ENCODE assay signal across 19 cellular contexts in genomic region chr4:33625762-33626161, GRCh38.
DNase-seq lines count a peak whose midpoint lies in the region; ATAC-seq, FAIRE-seq and TF ChIP-seq lines count a peak whose summit lies in the region.
"Had no signal": no experiment of that assay in that cellular context is flagged by ENCODE, and none has a peak within 500 bp of the region (broad histone marks: within the 10 kb centered on the region; RNA-seq: fewer than 3 reads in every experiment).

No MANE protein-coding gene starts in this region.

- peak; percentile 53 to 60 for TF ChIP-seq RAD21 in H1 (IDR thresholded peaks at IDR 0.05 in 1 of 2, conservative IDR thresholded peaks at IDR 0.05 in 1 of 2; ENCODE audit: low read depth in 2 of 2, low read length in 2 of 2)

- H3K23ac ChIP-seq in H1 (ENCODE audit: insufficient read length) = no peak overlapping the region

- DNase-seq in NCI-H2081 (lab: John Stamatoyannopoulos, UW) (peak; percentile 16 to 45), NCI-H2081 treated with DMSO at 0.1 percent for 48 hours (lab: John Stamatoyannopoulos, UW) (no peak), NCI-H226 (peak; percentile 3), H1 (ENCODE audit: low read depth in 1 of 2, low spot score in 2 of 2) (no peak), progenitor cell of endocrine pancreas (ENCODE audit: low spot score, unreplicated experiment) (no peak), omental fat pad (ENCODE audit: low spot score) (no peak)
- no peak for DNase-seq in activated naive CD4-positive, alpha-beta T cell treated with Interleukin-2 at 50 U/mL for 16 hours
- DNase-seq: activated B cell treated with CpG ODN at 0.5 μM for 24 hours; activated CD8-positive, alpha-beta memory T cell treated with anti-CD3 and anti-CD28 coated beads, Interleukin-2, amount 10 ng/mL, durations not matched to agents 7 days and 5 days; activated gamma-delta T cell treated with Interleukin-2 at 50 U/mL for 16 hours; effector CD8-positive, alpha-beta T cell; foreskin melanocyte; GOT3; immature natural killer cell; ovary; stimulated activated naive CD8-positive, alpha-beta T cell treated with anti-CD3 and anti-CD28 coated beads, Interleukin-15, amount 100 ng/mL, for 72 hours had no signal

- H3K36me3 Mint-ChIP-seq in progenitor cell of endocrine pancreas (ENCODE audit: insufficient read depth) = no peaks in the 10 kb centered on the region
- H3K36me3 Mint-ChIP-seq: activated CD8-positive, alpha-beta memory T cell treated with anti-CD3 and anti-CD28 coated beads, Interleukin-2, amount 10 ng/mL, durations not matched to agents 7 days and 5 days; immature natural killer cell; mesothelial cell of epicardium had no signal

- H3K27me3 Mint-ChIP-seq in progenitor cell of endocrine pancreas = no peaks in the 10 kb centered on the region
- H3K27me3 Mint-ChIP-seq: activated B cell treated with CpG ODN at 0.5 μM for 24 hours; activated CD8-positive, alpha-beta memory T cell treated with anti-CD3 and anti-CD28 coated beads, Interleukin-2, amount 10 ng/mL, durations not matched to agents 7 days and 5 days; stimulated activated naive CD8-positive, alpha-beta T cell treated with anti-CD3 and anti-CD28 coated beads, Interleukin-15, amount 100 ng/mL, for 72 hours had no signal

- ATAC-seq in esophagus mucosa = no peak
- ATAC-seq in omental fat pad (ENCODE audit: low FRiP score) = no peak
- ATAC-seq: activated CD8-positive, alpha-beta memory T cell treated with anti-CD3 and anti-CD28 coated beads, Interleukin-2, amount 10 ng/mL, durations not matched to agents 7 days and 5 days; stimulated activated naive CD8-positive, alpha-beta T cell treated with anti-CD3 and anti-CD28 coated beads, Interleukin-15, amount 100 ng/mL, for 72 hours had no signal

- TF ChIP-seq CTCF in H1 (IDR thresholded peaks at IDR 0.05; ENCODE audit: control extremely low read depth in 1 of 3, insufficient read depth in 1 of 3, low read depth in 1 of 3, low read length in 3 of 3) = peak in 1 of 3 experiments; percentile 24; a peak in 1 of 4 replicates
- peak; percentile 43 for TF ChIP-seq CTCF in progenitor cell of endocrine pancreas (IDR thresholded peaks at IDR 0.05; ENCODE audit: unreplicated experiment)
- no peak for TF ChIP-seq CTCF in omental fat pad (IDR thresholded peaks at IDR 0.05)

- FAIRE-seq in H1 (lab: Jason Lieb, UNC) = no peak
- FAIRE-seq: D721Med had no signal

- no peaks in the 10 kb centered on the region for H3K27me3 ChIP-seq in H1 (replicated peaks in 1 of 4; ENCODE audit: control insufficient read depth in 3 of 4, extremely low read depth in 1 of 4, insufficient read depth in 3 of 4, low read length in 3 of 4)
- H3K27me3 ChIP-seq: ovary had no signal

- H2BK20ac ChIP-seq in H1 (ENCODE audit: low read length) = no peak overlapping the region

- H3K14ac ChIP-seq in H1 (ENCODE audit: insufficient read length) = no peak overlapping the region

- no peak overlapping the region for H2BK5ac ChIP-seq in H1 (ENCODE audit: low read depth, low read length)

- H3K4me3 ChIP-seq in H1 (ENCODE audit: extremely low read depth in 1 of 4, insufficient read depth in 2 of 4, low read depth in 3 of 4, low read length in 4 of 4) = no peak overlapping the region
- H3K4me3 ChIP-seq: ovary had no signal

- no peak overlapping the region for H3K56ac ChIP-seq in H1 (replicated peaks; ENCODE audit: insufficient read length, low read depth, low read length)

- no peaks in the 10 kb centered on the region for H3K4me1 ChIP-seq in H1 (replicated peaks in 1 of 4; ENCODE audit: control insufficient read depth in 3 of 4, insufficient read depth in 4 of 4, low read length in 3 of 4)

- no peak overlapping the region for H2BK120ac ChIP-seq in H1 (replicated peaks; ENCODE audit: low read depth, low read length)

- no peaks in the 10 kb centered on the region for H3K9me3 ChIP-seq in H1 (ENCODE audit: insufficient read depth in 2 of 2, low read depth in 1 of 2, low read length in 1 of 2)
- H3K9me3 ChIP-seq: ovary had no signal

- H3K27ac Mint-ChIP-seq in progenitor cell of endocrine pancreas = no peak overlapping the region
- H3K27ac Mint-ChIP-seq: activated B cell treated with CpG ODN at 0.5 μM for 24 hours; activated CD8-positive, alpha-beta memory T cell treated with anti-CD3 and anti-CD28 coated beads, Interleukin-2, amount 10 ng/mL, durations not matched to agents 7 days and 5 days; immature natural killer cell; mesothelial cell of epicardium; stimulated activated naive CD8-positive, alpha-beta T cell treated with anti-CD3 and anti-CD28 coated beads, Interleukin-15, amount 100 ng/mL, for 72 hours had no signal

- no peak overlapping the region for H3K4me2 ChIP-seq in H1 (ENCODE audit: insufficient read depth in 1 of 2, low read depth in 2 of 2, low read length in 2 of 2)

- no peaks in the 10 kb centered on the region for H3K23me2 ChIP-seq in H1 (ENCODE audit: low read depth, low read length)

- H2AFZ ChIP-seq in H1 (ENCODE audit: low read length) = no peak overlapping the region

- no peak overlapping the region for H3K9ac ChIP-seq in H1 (replicated peaks in 1 of 4; ENCODE audit: extremely low read depth in 1 of 4, low read depth in 3 of 4, low read length in 3 of 4)

- no peak overlapping the region for H3K4me3 Mint-ChIP-seq in progenitor cell of endocrine pancreas (ENCODE audit: low read depth)
- H3K4me3 Mint-ChIP-seq: activated B cell treated with CpG ODN at 0.5 μM for 24 hours; activated CD8-positive, alpha-beta memory T cell treated with anti-CD3 and anti-CD28 coated beads, Interleukin-2, amount 10 ng/mL, durations not matched to agents 7 days and 5 days; immature natural killer cell; mesothelial cell of epicardium; stimulated activated naive CD8-positive, alpha-beta T cell treated with anti-CD3 and anti-CD28 coated beads, Interleukin-15, amount 100 ng/mL, for 72 hours had no signal

- no peak overlapping the region for H2AK5ac ChIP-seq in H1 (ENCODE audit: low read depth, low read length)

- no peaks in the 10 kb centered on the region for H3K79me1 ChIP-seq in H1 (ENCODE audit: low read depth, low read length)

- no peak overlapping the region for H3K27ac ChIP-seq in H1 (ENCODE audit: low read depth, low read length)
- H3K27ac ChIP-seq: ovary had no signal

- CTCF ChIA-PET in H1 (lab: Charles Lee; ENCODE audit: partially characterized antibody) = no interaction called here

- H2BK15ac ChIP-seq in H1 (ENCODE audit: low read length) = no peak overlapping the region

- no peak overlapping the region for H2BK12ac ChIP-seq in H1 (ENCODE audit: low read depth, low read length)

- peaks cover 15% of the 10 kb centered on the region for H3K4me1 Mint-ChIP-seq in progenitor cell of endocrine pancreas (ENCODE audit: low read depth)
- H3K4me1 Mint-ChIP-seq: activated B cell treated with CpG ODN at 0.5 μM for 24 hours; activated CD8-positive, alpha-beta memory T cell treated with anti-CD3 and anti-CD28 coated beads, Interleukin-2, amount 10 ng/mL, durations not matched to agents 7 days and 5 days; immature natural killer cell; mesothelial cell of epicardium; stimulated activated naive CD8-positive, alpha-beta T cell treated with anti-CD3 and anti-CD28 coated beads, Interleukin-15, amount 100 ng/mL, for 72 hours had no signal

- H4K20me1 ChIP-seq in H1 (replicated peaks in 1 of 2; ENCODE audit: control insufficient read depth in 1 of 2, insufficient read depth in 2 of 2, low read length in 2 of 2) = no peaks in the 10 kb centered on the region

- no peak overlapping the region for H4K5ac ChIP-seq in H1 (ENCODE audit: insufficient read length, low read depth, low read length)

- TF ChIP-seq POLR2A in H1 (IDR thresholded peaks at IDR 0.05; ENCODE audit: control extremely low read depth in 1 of 2, low read depth in 2 of 2, low read length in 2 of 2) = no peak

- H3K36me3 ChIP-seq in H1 (ENCODE audit: control insufficient read depth in 2 of 4, insufficient read depth in 4 of 4, low read length in 3 of 4) = no peaks in the 10 kb centered on the region
- H3K36me3 ChIP-seq: ovary had no signal

- no peaks in the 10 kb centered on the region for H3K79me2 ChIP-seq in H1 (ENCODE audit: control insufficient read depth in 1 of 2, insufficient read depth in 2 of 2, low read length in 2 of 2)

- no peak overlapping the region for H4K8ac ChIP-seq in H1 (ENCODE audit: extremely low read depth, insufficient read depth, low read length)

- no peak overlapping the region for H3K18ac ChIP-seq in H1 (ENCODE audit: extremely low read depth, low read length)

- H3K9me3 Mint-ChIP-seq in progenitor cell of endocrine pancreas (ENCODE audit: low read depth) = peaks cover 3% of the 10 kb centered on the region

- POLR2A ChIA-PET in H1 (lab: Charles Lee; ENCODE audit: partially characterized antibody) = no interaction called here

- H3K4ac ChIP-seq in H1 (replicated peaks; ENCODE audit: insufficient read length, low read depth, low read length) = no peak overlapping the region

- H4K91ac ChIP-seq in H1 (replicated peaks; ENCODE audit: insufficient read length, low read length) = no peak overlapping the region

- TF ChIP-seq EP300 in H1 (IDR thresholded peaks at IDR 0.05; ENCODE audit: borderline replicate concordance in 1 of 2, low read depth in 2 of 2, low read length in 2 of 2) = no peak

TF ChIP-seq in H1, 55 proteins besides CTCF, POLR2A, EP300 and RAD21 (continues in another document):
- TF ChIP-seq RXRA (IDR thresholded peaks at IDR 0.05; ENCODE audit: insufficient read depth, low read depth, low read length) (no peak), CBX8 (IDR thresholded peaks at IDR 0.05; ENCODE audit: borderline replicate concordance, low read depth, low read length) (no peak), ATF2 (IDR thresholded peaks at IDR 0.05; ENCODE audit: low read length) (no peak), RFX5 (IDR thresholded peaks at IDR 0.05; ENCODE audit: borderline replicate concordance, low read depth, low read length) (no peak), CEBPB (IDR thresholded peaks at IDR 0.05; ENCODE audit: low read depth, low read length) (no peak), JUN (IDR thresholded peaks at IDR 0.05; ENCODE audit: low read depth, low read length) (no peak), GTF2F1 (IDR thresholded peaks at IDR 0.05; ENCODE audit: borderline replicate concordance, low read depth, low read length) (no peak), TCF12 (IDR thresholded peaks at IDR 0.05; ENCODE audit: low read depth, low read length) (no peak), SP2 (IDR thresholded peaks at IDR 0.05; ENCODE audit: low read length) (no peak), SIN3A (conservative IDR thresholded peaks at IDR 0.05 in 1 of 2, IDR thresholded peaks at IDR 0.05 in 1 of 2; ENCODE audit: low read depth in 1 of 2, low read length in 2 of 2) (no peak)

Comparison
In these comparisons a context has a peak if more than half of its experiments do, and no peak if none do; other contexts are left out.
1. DNase-seq: peak in NCI-H2081 (2 of 2) and NCI-H226 (single experiment); none in NCI-H2081 treated with DMSO at 0.1 percent for 48 hours (single experiment), H1 (0 of 2), progenitor cell of endocrine pancreas (single experiment), activated naive CD4-positive, alpha-beta T cell treated with Interleukin-2 at 50 U/mL for 16 hours (single experiment) and omental fat pad (single experiment).